Comparison of ENCODE assay signal across 22 cellular contexts in the genomic region with DNA sequence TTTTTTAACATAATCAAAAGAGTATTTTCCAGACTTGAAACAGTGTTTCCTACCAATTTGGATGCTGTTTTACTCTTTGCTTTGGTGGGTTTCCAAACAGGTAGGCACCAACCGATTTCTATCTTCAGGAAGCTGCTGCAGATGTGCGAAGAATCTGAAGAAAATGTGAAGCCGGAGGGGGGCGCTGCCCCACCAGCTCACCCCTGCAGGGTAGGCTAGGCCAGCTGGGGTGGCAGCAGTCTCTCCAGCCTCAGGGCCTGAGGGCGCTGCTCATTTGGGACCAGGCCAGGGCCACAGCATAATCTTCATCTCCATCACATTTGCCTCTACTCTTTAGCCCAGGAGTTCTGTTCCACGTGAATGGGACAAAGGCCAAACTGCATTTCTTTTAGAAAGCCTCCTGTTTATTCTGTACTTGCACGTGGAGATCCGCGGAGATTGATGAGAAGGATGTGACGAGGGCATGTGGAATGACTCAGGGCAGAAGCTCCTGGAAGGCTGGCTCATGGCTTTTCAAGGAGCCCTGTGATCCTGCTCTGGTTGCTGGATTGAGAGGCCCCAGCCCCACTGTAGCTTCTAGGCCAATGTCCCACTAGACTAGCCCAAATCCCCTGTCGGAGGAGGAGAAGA.
DNase-seq lines count a peak whose midpoint lies in the region; ATAC-seq, FAIRE-seq and TF ChIP-seq lines count a peak whose summit lies in the region.
"Had no signal": no experiment of that assay in that cellular context is flagged by ENCODE, and none has a peak within 500 bp of the region (broad histone marks: within the 10 kb centered on the region; RNA-seq: fewer than 3 reads in every experiment).

No MANE protein-coding gene starts in this region.

- no peak overlapping the region for H3K4me3 ChIP-seq in H1 (ENCODE audit: extremely low read depth in 1 of 4, insufficient read depth in 2 of 4, low read depth in 3 of 4, low read length in 4 of 4)
- H3K4me3 ChIP-seq in mesendoderm (ENCODE audit: low read length): no peak overlapping the region
- no peak overlapping the region for H3K4me3 ChIP-seq in lower lobe of right lung
- H3K4me3 ChIP-seq: gastroesophageal sphincter, mucosa of descending colon, SJSA1, tibial nerve had no signal

- no peak overlapping the region for H3K4ac ChIP-seq in H1 (replicated peaks; ENCODE audit: insufficient read length, low read depth, low read length)
- H3K4ac ChIP-seq in mesendoderm (ENCODE audit: low read depth, low read length): no peak overlapping the region

- no peak overlapping the region for H2BK20ac ChIP-seq in H1 (ENCODE audit: low read length)

- H2AFZ ChIP-seq in H1 (ENCODE audit: low read length): no peak overlapping the region

- no peak overlapping the region for H2BK5ac ChIP-seq in H1 (ENCODE audit: low read depth, low read length)
- H2BK5ac ChIP-seq in mesendoderm (ENCODE audit: low read length): no peak overlapping the region

- no peak overlapping the region for H4K5ac ChIP-seq in H1 (ENCODE audit: insufficient read length, low read depth, low read length)
- H4K5ac ChIP-seq in mesendoderm (ENCODE audit: low read length): no peak overlapping the region

- TF ChIP-seq RAD21 in H1 (IDR thresholded peaks at IDR 0.05 in 1 of 2, conservative IDR thresholded peaks at IDR 0.05 in 1 of 2; ENCODE audit: low read depth in 2 of 2, low read length in 2 of 2): peak; percentile 71 to 83

- H3K27ac ChIP-seq in H1 (ENCODE audit: low read depth, low read length) (no peak overlapping the region), mesendoderm (ENCODE audit: low read depth, low read length) (no peak overlapping the region), lower lobe of right lung (no peak overlapping the region)
- H3K27ac ChIP-seq: gastroesophageal sphincter, SJSA1, tibial nerve, WERI-Rb-1 had no signal

- no peaks in the 10 kb centered on the region for H3K23me2 ChIP-seq in H1 (ENCODE audit: low read depth, low read length)

- H2BK120ac ChIP-seq in H1 (replicated peaks; ENCODE audit: low read depth, low read length) (no peak overlapping the region), mesendoderm (ENCODE audit: low read depth, low read length) (no peak overlapping the region)

- H3K9ac ChIP-seq in H1 (replicated peaks in 1 of 4; ENCODE audit: extremely low read depth in 1 of 4, low read depth in 3 of 4, low read length in 3 of 4): no peak overlapping the region
- H3K9ac ChIP-seq in mesendoderm (ENCODE audit: low read length): no peak overlapping the region

- intact Hi-C loops in lower lobe of right lung (cut with DNase I): no loop called here

- H2AK5ac ChIP-seq in H1 (ENCODE audit: low read depth, low read length): no peak overlapping the region
- no peak overlapping the region for H2AK5ac ChIP-seq in mesendoderm (ENCODE audit: low read length)

- H3K4me2 ChIP-seq in H1 (ENCODE audit: insufficient read depth in 1 of 2, low read depth in 2 of 2, low read length in 2 of 2) (no peak overlapping the region), mesendoderm (ENCODE audit: low read length) (no peak overlapping the region)

- H3K4me1 ChIP-seq in H1 (replicated peaks in 1 of 4; ENCODE audit: control insufficient read depth in 3 of 4, insufficient read depth in 4 of 4, low read length in 3 of 4) (no peaks in the 10 kb centered on the region), mesendoderm (ENCODE audit: control insufficient read depth, low read depth, low read length) (no peaks in the 10 kb centered on the region), lower lobe of right lung (no peaks in the 10 kb centered on the region)
- H3K4me1 ChIP-seq: gastroesophageal sphincter, SJSA1, tibial nerve had no signal

- H2BK15ac ChIP-seq in H1 (ENCODE audit: low read length) (no peak overlapping the region), mesendoderm (replicated peaks; ENCODE audit: low read depth) (no peak overlapping the region)

- H3K9me3 ChIP-seq in H1 (ENCODE audit: insufficient read depth in 2 of 2, low read depth in 1 of 2, low read length in 1 of 2): no peaks in the 10 kb centered on the region
- H3K9me3 ChIP-seq in lower lobe of right lung: no peaks in the 10 kb centered on the region
- H3K9me3 ChIP-seq: gastroesophageal sphincter, mucosa of descending colon, SJSA1, tibial nerve had no signal

- CTCF ChIA-PET in H1 (lab: Charles Lee; ENCODE audit: partially characterized antibody): interaction anchor here (0.7 to 6.7 kb wide), 11 partner anchors 11 to 258 kb away, joined by 3 to 28 read pairs (median 3); no protein-coding TSS in a partner anchor

- H2BK12ac ChIP-seq in H1 (ENCODE audit: low read depth, low read length): no peak overlapping the region

- no peak for ATAC-seq in lower lobe of right lung
- ATAC-seq: gastroesophageal sphincter; mucosa of descending colon; stimulated activated naive B cell treated with anti-CD40 and anti-IgM and Interleukin-4, amounts not matched to agents 10 μg/mL and 1 μg/mL and 100 μg/mL, for 72 hours had no signal

- H4K8ac ChIP-seq in H1 (ENCODE audit: extremely low read depth, insufficient read depth, low read length): no peak overlapping the region
- no peak overlapping the region for H4K8ac ChIP-seq in mesendoderm (ENCODE audit: low read depth, low read length)

- H3K18ac ChIP-seq in H1 (ENCODE audit: extremely low read depth, low read length) (no peak overlapping the region), mesendoderm (ENCODE audit: low read length) (no peak overlapping the region)

- FAIRE-seq in H1 (lab: Jason Lieb, UNC): no peak

- no peak for TF ChIP-seq POLR2A in H1 (IDR thresholded peaks at IDR 0.05; ENCODE audit: control extremely low read depth in 1 of 2, low read depth in 2 of 2, low read length in 2 of 2)

- POLR2A ChIA-PET in H1 (lab: Charles Lee; ENCODE audit: partially characterized antibody): no interaction called here

- WGBS in H1 (ENCODE audit: extremely low coverage in 1 of 2, insufficient coverage in 1 of 2, insufficient read length in 1 of 2, insufficient replicate concordance in 2 of 2, low coverage in 1 of 2, low lambda C conversion rate in 2 of 2, missing lambda C conversion rate in 1 of 2), 2 experiments: 79% methylated on average over 11 of the region's 11 CpGs; no CpG with 5 or more reads in 1 of the 2 experiments
- WGBS in mesendoderm (ENCODE audit: extremely low coverage, insufficient coverage, low lambda C conversion rate): no CpG with 5 or more reads among the region's 11 CpGs

- DNase-seq in ELR (ENCODE audit: low read depth) (peak; percentile 62), M059J (ENCODE audit: low read depth) (peak; percentile 61), H1 (ENCODE audit: low read depth in 1 of 2, low spot score in 2 of 2) (peak; percentile 31 to 76), mesendoderm (peak; percentile 36), NCI-H774 (lab: John Stamatoyannopoulos, UW) (no peak), lower lobe of right lung (no peak)
- DNase-seq in stimulated activated CD4-positive, alpha-beta T cell treated with anti-CD3 and anti-CD28 coated beads, Interleukin-1b, Interleukin-23, amount 100 ng/mL, for 48 hours: no peak
- DNase-seq: activated CD4-positive, alpha-beta T cell treated with anti-CD3 and anti-CD28 coated beads, Interleukin-2, amount 50 U/mL, for 48 hours; AML-193; amygdala; caudate nucleus; DMS53; mucosa of descending colon; NCI-H1694; NCI-H82; OCI-M1; stimulated activated naive B cell treated with anti-CD40 and anti-IgM and Interleukin-4, amounts not matched to agents 10 μg/mL and 1 μg/mL and 100 μg/mL, for 72 hours; T-helper 2 cell; WERI-Rb-1 had no signal

- H3K23ac ChIP-seq in H1 (ENCODE audit: insufficient read length) (no peak overlapping the region), mesendoderm (ENCODE audit: low read length) (no peak overlapping the region)

- H3K14ac ChIP-seq in H1 (ENCODE audit: insufficient read length): no peak overlapping the region

- H3K36me3 ChIP-seq in H1 (ENCODE audit: control insufficient read depth in 2 of 4, insufficient read depth in 4 of 4, low read length in 3 of 4) (no peaks in the 10 kb centered on the region), mesendoderm (ENCODE audit: control insufficient read depth, insufficient read depth, low read length) (no peaks in the 10 kb centered on the region), lower lobe of right lung (no peaks in the 10 kb centered on the region)
- H3K36me3 ChIP-seq: gastroesophageal sphincter, SJSA1, tibial nerve, WERI-Rb-1 had no signal

- H3K79me1 ChIP-seq in H1 (ENCODE audit: low read depth, low read length) (no peaks in the 10 kb centered on the region), mesendoderm (ENCODE audit: low read length) (no peaks in the 10 kb centered on the region)

- H3K56ac ChIP-seq in H1 (replicated peaks; ENCODE audit: insufficient read length, low read depth, low read length) (no peak overlapping the region), mesendoderm (ENCODE audit: low read length) (no peak overlapping the region)

- TF ChIP-seq CTCF in H1 (IDR thresholded peaks at IDR 0.05; ENCODE audit: control extremely low read depth in 1 of 3, insufficient read depth in 1 of 3, low read depth in 1 of 3, low read length in 3 of 3) (peak; percentile 47 to 74 (median 48)), lower lobe of right lung (IDR thresholded peaks at IDR 0.05) (no peak)

- no peak for TF ChIP-seq EP300 in H1 (IDR thresholded peaks at IDR 0.05; ENCODE audit: borderline replicate concordance in 1 of 2, low read depth in 2 of 2, low read length in 2 of 2)

- H3K79me2 ChIP-seq in H1 (ENCODE audit: control insufficient read depth in 1 of 2, insufficient read depth in 2 of 2, low read length in 2 of 2) (no peaks in the 10 kb centered on the region), mesendoderm (ENCODE audit: control insufficient read depth, insufficient read depth, low read length) (no peaks in the 10 kb centered on the region)

- H4K91ac ChIP-seq in H1 (replicated peaks; ENCODE audit: insufficient read length, low read length): no peak overlapping the region

- no peaks in the 10 kb centered on the region; a peak in 3 of 7 replicates for H3K27me3 ChIP-seq in H1 (replicated peaks in 1 of 4; ENCODE audit: control insufficient read depth in 3 of 4, extremely low read depth in 1 of 4, insufficient read depth in 3 of 4, low read length in 3 of 4)
- no peaks in the 10 kb centered on the region for H3K27me3 ChIP-seq in mesendoderm (ENCODE audit: insufficient read depth, low read length, poor library complexity)
- peaks cover 4% of the 10 kb centered on the region for H3K27me3 ChIP-seq in lower lobe of right lung (ENCODE audit: low read depth)
- H3K27me3 ChIP-seq: SJSA1, tibial nerve had no signal

- H4K20me1 ChIP-seq in H1 (replicated peaks in 1 of 2; ENCODE audit: control insufficient read depth in 1 of 2, insufficient read depth in 2 of 2, low read length in 2 of 2): no peaks in the 10 kb centered on the region

TF ChIP-seq in H1, 55 proteins besides CTCF, POLR2A, EP300 and RAD21:
- TF ChIP-seq RBBP5 (IDR thresholded peaks at IDR 0.05; ENCODE audit: borderline replicate concordance, low read depth, low read length): no peak
- no peak for TF ChIP-seq SP1 (IDR thresholded peaks at IDR 0.05; ENCODE audit: low read depth, low read length)
- no peak for TF ChIP-seq SIN3A (conservative IDR thresholded peaks at IDR 0.05 in 1 of 2, IDR thresholded peaks at IDR 0.05 in 1 of 2; ENCODE audit: low read depth in 1 of 2, low read length in 2 of 2)

Comparison
In these comparisons a context has a peak if more than half of its experiments do, and no peak if none do; other contexts are left out.
1. DNase-seq: peak in ELR (single experiment), M059J (single experiment), H1 (2 of 2) and mesendoderm (single experiment); none in NCI-H774 (single experiment), lower lobe of right lung (single experiment) and stimulated activated CD4-positive, alpha-beta T cell treated with anti-CD3 and anti-CD28 coated beads, Interleukin-1b, Interleukin-23, amount 100 ng/mL, for 48 hours (single experiment).